ENCODE assay signal across 16 cellular contexts in genomic region chr11:15551897-15552851, GRCh38.
"Had no signal": no experiment of that assay in that cellular context is flagged by ENCODE, and none has a peak within 500 bp of the region (broad histone marks: within the 10 kb centered on the region; RNA-seq: fewer than 3 reads in every experiment).

No MANE protein-coding gene starts in this region.

- H3K27ac ChIP-seq: coronary artery, gastroesophageal sphincter, left lung, parathyroid adenoma, testis, VCaP had no signal

- H3K36me3 ChIP-seq: gastroesophageal sphincter, left lung had no signal

- ATAC-seq: activated T-helper 17 cell treated with anti-CD3 and anti-CD28 coated beads, Interleukin-2, amount 50 U/mL, for 72 hours; gastroesophageal sphincter; left lung; stimulated activated naive CD8-positive, alpha-beta T cell treated with anti-CD3 and anti-CD28 coated beads, Interleukin-15, amount 100 ng/mL, for 72 hours had no signal

- H3K4me3 ChIP-seq: coronary artery, gastroesophageal sphincter, left lung, testis had no signal

- H3K27me3 ChIP-seq: gastroesophageal sphincter, left lung, testis had no signal

- H3K4me1 ChIP-seq: gastroesophageal sphincter, left lung, parathyroid adenoma, testis had no signal

- DNase-seq: activated CD4-positive, alpha-beta T cell treated with anti-CD3 and anti-CD28 coated beads, Interleukin-2, amount 10 ng/mL, durations not matched to agents 7 days and 5 days; activated CD8-positive, alpha-beta memory T cell treated with anti-CD3 and anti-CD28 coated beads for 24 hours; activated naive CD4-positive, alpha-beta T cell treated with anti-CD3 and anti-CD28 coated beads for 36 hours; caudate nucleus; effector CD8-positive, alpha-beta T cell; left lung; stimulated activated CD4-positive, alpha-beta T cell treated with anti-CD3 and anti-CD28 coated beads, Interleukin-15, amount 100 ng/mL, for 24 hours; stimulated activated CD4-positive, alpha-beta T cell treated with anti-CD3 and anti-CD28 coated beads, Interleukin-4, amount 100 ng/mL, for 4 hours; stimulated activated naive CD8-positive, alpha-beta T cell treated with anti-CD3 and anti-CD28 coated beads, Interleukin-15, amount 100 ng/mL, for 72 hours; T1000; testis had no signal

- H3K9me3 ChIP-seq: gastroesophageal sphincter, left lung, testis had no signal

- H3K9ac ChIP-seq: parathyroid adenoma had no signal
